15 cellular contexts compared by ENCODE assay signal in genomic region chr5:167773902-167774301, GRCh38.
DNase-seq lines count a peak whose midpoint lies in the region; TF ChIP-seq lines count a peak whose summit lies in the region.
"Had no signal": no experiment of that assay in that cellular context is flagged by ENCODE, and none has a peak within 500 bp of the region (broad histone marks: within the 10 kb centered on the region; RNA-seq: fewer than 3 reads in every experiment).

No MANE protein-coding gene starts in this region.

- H3K36me3 ChIP-seq in A673 (ENCODE audit: insufficient read depth, low read length, poor library complexity, severe bottlenecking) = no peaks in the 10 kb centered on the region
- H3K36me3 ChIP-seq in SK-N-MC (ENCODE audit: insufficient read depth, low read length) = 0 out of 2 replicates have a peak, but pooled peaks cover 5% of the 10 kb centered on the region
- no peaks in the 10 kb centered on the region for H3K36me3 ChIP-seq in transverse colon

- H3K9ac ChIP-seq in SK-N-MC (ENCODE audit: insufficient read length) = no peak overlapping the region
- H3K9ac ChIP-seq: BLaER1 treated with 17β-estradiol and CSF1 and Interleukin-3, amounts not matched to agents 10 nM and 100 nM had no signal

- TF ChIP-seq CTCF in A673 (conservative IDR thresholded peaks at IDR 0.05; ENCODE audit: low read depth, low read length) = no peak
- TF ChIP-seq CTCF in transverse colon (IDR thresholded peaks at IDR 0.05) = no peak

- 69 to 86% methylated on average over 1 to 2 of the region's 2 CpGs for WGBS in transverse colon (ENCODE audit: low coverage in 1 of 2), 2 donors

- POLR2A ChIA-PET in A673 (lab: Charles Lee; ENCODE audit: low non-redundant PET) = interaction anchor here (0.7 kb wide), 1 partner anchor 300 kb away, joined by 10 read pairs; no protein-coding TSS in a partner anchor

- BruUV-seq in A673 (replicated peaks; lab: Mats Ljungman, UMichigan) = no TSS peak

- H3K4me3 ChIP-seq in A673 (ENCODE audit: low read depth, low read length, poor library complexity, severe bottlenecking) (no peak overlapping the region), SK-N-MC (peak overlapping the region; percentile 54), transverse colon (no peak overlapping the region)
- H3K4me3 ChIP-seq: BLaER1 treated with 17β-estradiol and CSF1 and Interleukin-3, amounts not matched to agents 10 nM and 100 nM had no signal

- H3K9me3 ChIP-seq in A673 (ENCODE audit: low read depth, low read length, poor library complexity, severe bottlenecking) = no peaks in the 10 kb centered on the region
- H3K9me3 ChIP-seq in SK-N-MC (ENCODE audit: low read depth, low read length) = no peaks in the 10 kb centered on the region
- H3K9me3 ChIP-seq in transverse colon = no peaks in the 10 kb centered on the region
- H3K9me3 ChIP-seq: Caco-2 had no signal

- H3K4me1 ChIP-seq in A673 (ENCODE audit: insufficient read depth, low read length, poor library complexity, severe bottlenecking) (peaks cover 42% of the 10 kb centered on the region), transverse colon (no peaks in the 10 kb centered on the region)
- H3K4me1 ChIP-seq: BLaER1 treated with 17β-estradiol and CSF1 and Interleukin-3, amounts not matched to agents 10 nM and 100 nM; Caco-2 had no signal

- in situ Hi-C loops in transverse colon (cut with MboI; ENCODE audit: low pct_ligation_motif_present in 1 of 4, low pct_unique_long_range_greater_than_20kb in 1 of 4, low sequenced_read_pairs in 3 of 4) = no loop called here

- CTCF ChIA-PET in A673 (lab: Charles Lee) = no interaction called here

- TF ChIP-seq EP300 in transverse colon (IDR thresholded peaks at IDR 0.05; ENCODE audit: low read depth) = no peak

- DNase-seq in A673 (ENCODE audit: low spot score) (peak; percentile 51), NCI-H2227 (lab: John Stamatoyannopoulos, UW; ENCODE audit: unreplicated experiment) (peak; percentile 31), SK-N-MC (ENCODE audit: low read depth, low spot score) (peak; percentile 62), transverse colon (no peak), SKM-1 (lab: John Stamatoyannopoulos, UW; ENCODE audit: unreplicated experiment) (no peak)
- DNase-seq: 8988T; AML-193; Caco-2; Calu3; CD4-positive, alpha-beta T cell; CD8-positive, alpha-beta T cell; DMS79 treated with DMSO at 0.1 percent for 48 hours; GF-D8 had no signal

- no peak for TF ChIP-seq POLR2A in transverse colon (IDR thresholded peaks at IDR 0.05)

- no peaks in the 10 kb centered on the region for H3K27me3 ChIP-seq in A673 (replicated peaks; ENCODE audit: insufficient read depth, low read depth, low read length, poor library complexity)
- no peaks in the 10 kb centered on the region for H3K27me3 ChIP-seq in transverse colon
- H3K27me3 ChIP-seq: BLaER1 treated with 17β-estradiol and CSF1 and Interleukin-3, amounts not matched to agents 10 nM and 100 nM had no signal

- H3K27ac ChIP-seq in A673 (ENCODE audit: low read depth, low read length, poor library complexity, severe bottlenecking) = peak overlapping the region; percentile 56
- H3K27ac ChIP-seq in SK-N-MC = peak overlapping the region; percentile 85
- H3K27ac ChIP-seq in transverse colon = no peak overlapping the region
- H3K27ac ChIP-seq: BLaER1 treated with 17β-estradiol and CSF1 and Interleukin-3, amounts not matched to agents 10 nM and 100 nM; C4-2B had no signal

- intact Hi-C loops in A673 (cut with micrococcal nuclease; ENCODE audit: unreplicated experiment) = loop anchor here (2.0 kb wide), 1 partner anchor 121 kb away; no protein-coding TSS in a partner anchor
- intact Hi-C loops in transverse colon (cut with DNase I; ENCODE audit: low total_unique reads) = no loop called here

Comparison
In these comparisons a context has a peak if more than half of its experiments do, and no peak if none do; other contexts are left out.
1. DNase-seq: peak in A673 (single experiment), NCI-H2227 (single experiment) and SK-N-MC (single experiment); none in transverse colon (single experiment) and SKM-1 (single experiment).
2. H3K27ac ChIP-seq: peak in A673 (single experiment) and SK-N-MC (single experiment); none in transverse colon (0 of 4).